Comparison of ENCODE assay signal across 1 cellular context in genomic region chr1:159311679-159312078, GRCh38.
TF ChIP-seq lines count a peak whose summit lies in the region.

No MANE protein-coding gene starts in this region.

TF ChIP-seq in GM23338, 12 proteins besides CTCF, POLR2A, EP300 and RAD21 (continued from another document):
- TF ChIP-seq NANOG (IDR thresholded peaks at IDR 0.05; ENCODE audit: borderline replicate concordance): no peak
